Comparison of ENCODE assay signal across 8 cellular contexts in genomic region chr12:112381898-112382796, GRCh38. TPM values are rescaled to one million over a fixed set of nuclear protein-coding genes. Genes with fewer than 3 reads are reported as not detected.
A peak's percentile ranks its signal among the peaks of the same experiment; 100 is the strongest.
DNase-seq lines count a peak whose midpoint lies in the region; ATAC-seq and TF ChIP-seq lines count a peak whose summit lies in the region.

HECTD4 (minus strand) TSS chr12:112382431; CDS start chr12:112382128, 303 bp downstream.

- peak; percentile 87 to 97 for DNase-seq in HAP-1 (ENCODE audit: low spot score in 2 of 2)
- DNase-seq in MM.1S, result peak; percentile 84
- DNase-seq in SIG-M5 treated with dmso at 0.1 percent for 504 hours (lab: John Stamatoyannopoulos, UW; ENCODE audit: unreplicated experiment), result peak; percentile 88
- peak; percentile 93 for DNase-seq in activated gamma-delta T cell treated with Interleukin-2 at 50 U/mL for 16 hours
- DNase-seq in foreskin keratinocyte, result peak; percentile 35 to 61
- DNase-seq in neural progenitor cell (ENCODE audit: low spot score), result peak; percentile 99

- H3K27me3 Mint-ChIP-seq in neural progenitor cell (ENCODE audit: insufficient read depth, low read depth), result no peaks in the 10 kb centered on the region

- H3K9me3 Mint-ChIP-seq in neural progenitor cell, result no peaks in the 10 kb centered on the region

- in situ Hi-C loops in HAP-1 (cut with MboI; ENCODE audit: low sequenced_read_pairs), result loop anchor here (5.0 to 25.0 kb wide), 2 partner anchors 175 to 445 kb away; no protein-coding TSS in a partner anchor

- 0 out of 2 replicates have a peak, but pooled peaks cover 3% of the 10 kb centered on the region for H3K4me1 ChIP-seq in ES-I3 (ENCODE audit: insufficient read depth, low read length)
- H3K4me1 ChIP-seq in HAP-1, result peaks cover 16% of the 10 kb centered on the region
- no peaks in the 10 kb centered on the region for H3K4me1 ChIP-seq in MM.1S (ENCODE audit: low read length)
- peaks cover 10% of the 10 kb centered on the region for H3K4me1 ChIP-seq in foreskin keratinocyte
- H3K4me1 ChIP-seq in neural progenitor cell, result no peaks in the 10 kb centered on the region
- H3K4me1 ChIP-seq in stomach smooth muscle (ENCODE audit: control insufficient read depth, insufficient read depth, low read length), result peaks cover 16% of the 10 kb centered on the region

- H3K27me3 ChIP-seq in HAP-1 (ENCODE audit: low read depth), result no peaks in the 10 kb centered on the region
- H3K27me3 ChIP-seq in MM.1S (replicated peaks; ENCODE audit: insufficient read depth, low read length), result no peaks in the 10 kb centered on the region
- no peaks in the 10 kb centered on the region for H3K27me3 ChIP-seq in foreskin keratinocyte
- H3K27me3 ChIP-seq in neural progenitor cell, result no peaks in the 10 kb centered on the region
- H3K27me3 ChIP-seq in stomach smooth muscle (ENCODE audit: control insufficient read depth in 1 of 2, insufficient read depth in 2 of 2, low read length in 2 of 2), result no peaks in the 10 kb centered on the region

- peak within 1 kb of the TSS; percentile 51 for H3K27ac Mint-ChIP-seq in neural progenitor cell

- H3F3A ChIP-seq in MM.1S (ENCODE audit: insufficient read depth, low read length) (no peaks in the 10 kb centered on the region), neural progenitor cell (ENCODE audit: low read depth) (peaks cover 26% of the 10 kb centered on the region)

- TF ChIP-seq CTCF in MM.1S (IDR thresholded peaks at IDR 0.05; ENCODE audit: low read length), result no peak
- TF ChIP-seq CTCF in foreskin keratinocyte (conservative IDR thresholded peaks at IDR 0.05), result no peak
- no peak for TF ChIP-seq CTCF in neural progenitor cell (IDR thresholded peaks at IDR 0.05)

- H3K36me3 ChIP-seq in ES-I3 (ENCODE audit: insufficient read depth, low read length) (no peaks in the 10 kb centered on the region), HAP-1 (replicated peaks) (no peaks in the 10 kb centered on the region; the same call in 1 of the 2 replicates), MM.1S (replicated peaks; ENCODE audit: insufficient read depth, low read length) (no peaks in the 10 kb centered on the region), neural progenitor cell (no peaks in the 10 kb centered on the region), stomach smooth muscle (ENCODE audit: control insufficient read depth in 2 of 2, insufficient read depth in 2 of 2, low read length in 2 of 2) (no peaks in the 10 kb centered on the region)

- peak within 1 kb of the TSS; percentile 55; the same call in 1 of the 2 replicates for H3K27ac ChIP-seq in MM.1S (ENCODE audit: low read length)
- peak within 1 kb of the TSS; percentile 20 for H3K27ac ChIP-seq in foreskin keratinocyte
- H3K27ac ChIP-seq in neural progenitor cell, result no peak within 1 kb of the TSS
- peak within 1 kb of the TSS; percentile 46 for H3K27ac ChIP-seq in stomach smooth muscle (ENCODE audit: low read length)

- H3K79me2 ChIP-seq in MM.1S (ENCODE audit: low read length), result peaks cover 39% of the 10 kb centered on the region
- H3K79me2 ChIP-seq in neural progenitor cell (ENCODE audit: low read depth), result peaks cover 44% of the 10 kb centered on the region

- H3K4me3 Mint-ChIP-seq in neural progenitor cell, result peak within 1 kb of the TSS; percentile 100

- peak within 1 kb of the TSS; percentile 40 for H3K9ac ChIP-seq in ES-I3 (ENCODE audit: low read depth, low read length)
- peak within 1 kb of the TSS; percentile 59; the same call in 1 of the 2 replicates for H3K9ac ChIP-seq in MM.1S (ENCODE audit: low read length)
- peak within 1 kb of the TSS; percentile 57 for H3K9ac ChIP-seq in neural progenitor cell
- H3K9ac ChIP-seq in stomach smooth muscle (ENCODE audit: low read length in 2 of 2), result peak within 1 kb of the TSS; percentile 66 to 77

- peak within 1 kb of the TSS; percentile 87 for H2AFZ ChIP-seq in MM.1S (ENCODE audit: low read length)
- H2AFZ ChIP-seq in neural progenitor cell (replicated peaks), result peak within 1 kb of the TSS; percentile 70

- no peaks in the 10 kb centered on the region for H4K20me1 ChIP-seq in MM.1S (ENCODE audit: insufficient read depth, low read length)
- H4K20me1 ChIP-seq in neural progenitor cell (ENCODE audit: low read depth), result peaks cover 6% of the 10 kb centered on the region

- H3K4me3 ChIP-seq in HAP-1, result peak within 1 kb of the TSS; percentile 51
- H3K4me3 ChIP-seq in MM.1S (ENCODE audit: low read length), result peak within 1 kb of the TSS; percentile 72
- peak within 1 kb of the TSS; percentile 82 for H3K4me3 ChIP-seq in neural progenitor cell
- H3K4me3 ChIP-seq in stomach smooth muscle (ENCODE audit: low read length in 2 of 2), result peak within 1 kb of the TSS; percentile 72 to 89

- H3K4me2 ChIP-seq in MM.1S (ENCODE audit: low read depth, low read length), result peak within 1 kb of the TSS; percentile 82
- H3K4me2 ChIP-seq in neural progenitor cell, result peak within 1 kb of the TSS; percentile 93

- peak; percentile 95 for ATAC-seq in foreskin keratinocyte

- no peaks in the 10 kb centered on the region for H3K9me2 ChIP-seq in MM.1S (replicated peaks; ENCODE audit: insufficient read depth, low read length)

- H3K9me3 ChIP-seq in ES-I3 (ENCODE audit: control insufficient read depth, insufficient read depth, low read length), result no peaks in the 10 kb centered on the region
- no peaks in the 10 kb centered on the region for H3K9me3 ChIP-seq in HAP-1
- no peaks in the 10 kb centered on the region for H3K9me3 ChIP-seq in MM.1S (replicated peaks; ENCODE audit: insufficient read depth, low read length)
- no peaks in the 10 kb centered on the region for H3K9me3 ChIP-seq in neural progenitor cell (ENCODE audit: low read depth)
- H3K9me3 ChIP-seq in stomach smooth muscle (ENCODE audit: control insufficient read depth in 2 of 2, low read length in 2 of 2), result no peaks in the 10 kb centered on the region

- H3K4me1 Mint-ChIP-seq in neural progenitor cell, result peaks cover 27% of the 10 kb centered on the region

- peaks cover 2% of the 10 kb centered on the region for H3K36me3 Mint-ChIP-seq in neural progenitor cell

RNA-seq across cellular contexts. Expression of gene HECTD4, which starts in this region (rescaled TPM):
- total RNA-seq in foreskin keratinocyte (12.7 and 15.3 TPM in 2 replicates), neural progenitor cell (ENCODE audit: low replicate concordance) (11.0 and 16.8 TPM in 2 replicates)
- polyA plus RNA-seq in foreskin keratinocyte, result 6.4 and 6.7 TPM in 2 replicates

Comparison
In these comparisons a context has a peak if more than half of its experiments do, and no peak if none do; other contexts are left out.
1. DNase-seq: peak in every context shown above with its lines; median percentile 99 in neural progenitor cell; 93 in activated gamma-delta T cell treated with Interleukin-2 at 50 U/mL for 16 hours; 92 in HAP-1; 88 in SIG-M5 treated with dmso at 0.1 percent for 504 hours; 84 in MM.1S; 48 in foreskin keratinocyte.